In the genomic region with DNA sequence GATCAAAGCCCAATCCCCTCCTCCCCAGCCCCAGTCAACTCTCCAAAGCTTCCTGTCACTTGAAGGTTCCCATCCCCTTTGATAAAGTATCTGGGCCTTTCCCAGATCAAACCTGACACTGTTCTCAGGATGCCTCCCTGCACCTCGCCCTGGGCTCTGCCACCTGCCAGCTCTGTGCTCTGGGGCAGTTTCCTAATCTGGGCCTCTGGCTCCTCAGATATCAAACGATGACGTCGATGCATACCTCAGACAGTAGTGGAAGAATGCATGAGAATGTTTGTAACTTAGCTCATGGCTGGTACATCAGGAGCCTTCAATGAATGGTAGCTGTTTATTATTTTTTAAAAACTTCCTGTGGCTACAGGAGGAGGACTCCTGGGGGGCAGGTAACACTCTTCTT, we compare ENCODE assay signal across 12 cellular contexts.
DNase-seq lines count a peak whose midpoint lies in the region; ATAC-seq and TF ChIP-seq lines count a peak whose summit lies in the region.
"Had no signal": no experiment of that assay in that cellular context is flagged by ENCODE, and none has a peak within 500 bp of the region (broad histone marks: within the 10 kb centered on the region; RNA-seq: fewer than 3 reads in every experiment).

No MANE protein-coding gene starts in this region.

- H3K4me3 Mint-ChIP-seq in activated CD8-positive, alpha-beta T cell treated with anti-CD3 and anti-CD28 coated beads for 36 hours, result no peak overlapping the region
- H3K4me3 Mint-ChIP-seq: activated B cell treated with CpG ODN at 0.5 μM for 24 hours, naive B cell had no signal

- H3K36me3 ChIP-seq in trophoblast cell (ENCODE audit: control insufficient read depth in 1 of 2, insufficient read depth in 2 of 2, low read length in 2 of 2), result peaks cover 0 to 6% of the 10 kb centered on the region in 2 experiments

- H2BK5ac ChIP-seq in trophoblast cell (ENCODE audit: low read depth, low read length, poor library complexity), result no peak overlapping the region

- no peak overlapping the region for H4K12ac ChIP-seq in trophoblast cell (ENCODE audit: low read depth, low read length)

- H4K91ac ChIP-seq in trophoblast cell (ENCODE audit: low read depth, low read length), result no peak overlapping the region

- H2AK5ac ChIP-seq in trophoblast cell (ENCODE audit: low read length), result no peak overlapping the region

- no peak overlapping the region for H3K4ac ChIP-seq in trophoblast cell (ENCODE audit: low read depth, low read length)

- H2AFZ ChIP-seq in trophoblast cell (ENCODE audit: insufficient read depth, low read length, poor library complexity), result no peak overlapping the region

- no peaks in the 10 kb centered on the region for H3K27me3 Mint-ChIP-seq in activated CD8-positive, alpha-beta T cell treated with anti-CD3 and anti-CD28 coated beads for 36 hours
- H3K27me3 Mint-ChIP-seq: activated B cell treated with CpG ODN at 0.5 μM for 24 hours, naive B cell had no signal

- no peak overlapping the region for H3K18ac ChIP-seq in trophoblast cell (ENCODE audit: low read length)

- H3K4me3 ChIP-seq in fibroblast of villous mesenchyme (ENCODE audit: low read depth, low read length) (no peak overlapping the region), trophoblast cell (ENCODE audit: low read depth, low read length) (no peak overlapping the region)

- POLR2A ChIA-PET in activated CD8-positive, alpha-beta T cell treated with anti-CD3 and anti-CD28 coated beads for 36 hours (lab: Charles Lee), result interaction anchor here (1.2 to 1.3 kb wide), 2 partner anchors 23 to 281 kb away, joined by 3 to 5 read pairs; no protein-coding TSS in a partner anchor

- no peaks in the 10 kb centered on the region for H3K27me3 ChIP-seq in trophoblast cell (ENCODE audit: insufficient read depth, low read length)

- peaks cover 2% of the 10 kb centered on the region for H3K9me3 ChIP-seq in trophoblast cell (ENCODE audit: insufficient read depth, low read depth, low read length)

- intact Hi-C loops in activated CD8-positive, alpha-beta T cell treated with anti-CD3 and anti-CD28 coated beads for 36 hours (cut with micrococcal nuclease), result loop anchor here (5.0 kb wide), 2 partner anchors 50 to 160 kb away; a partner anchor contains a TSS

- no peaks in the 10 kb centered on the region for H3K9me3 Mint-ChIP-seq in activated CD8-positive, alpha-beta T cell treated with anti-CD3 and anti-CD28 coated beads for 36 hours
- H3K9me3 Mint-ChIP-seq: activated B cell treated with CpG ODN at 0.5 μM for 24 hours, naive B cell had no signal

- WGBS in trophoblast cell (ENCODE audit: extremely low coverage, insufficient coverage, insufficient read length), result no CpG with 5 or more reads among the region's 4 CpGs

- no peak overlapping the region for H4K8ac ChIP-seq in trophoblast cell (ENCODE audit: low read depth, low read length)

- peaks cover 87% of the 10 kb centered on the region for H3K36me3 Mint-ChIP-seq in activated CD8-positive, alpha-beta T cell treated with anti-CD3 and anti-CD28 coated beads for 36 hours (ENCODE audit: low read depth)

- ATAC-seq in activated CD8-positive, alpha-beta T cell treated with anti-CD3 and anti-CD28 coated beads for 36 hours, result no peak
- no peak for ATAC-seq in HG03280 (IDR thresholded peaks at IDR 0.05; ENCODE audit: unreplicated experiment)
- no peak for ATAC-seq in HG02678 (IDR thresholded peaks at IDR 0.05; ENCODE audit: unreplicated experiment)

- H3K4me2 ChIP-seq in trophoblast cell (ENCODE audit: low read length), result no peak overlapping the region

- CTCF ChIA-PET in activated CD8-positive, alpha-beta T cell treated with anti-CD3 and anti-CD28 coated beads for 36 hours (lab: Charles Lee), result interaction anchor here (0.6 to 1.9 kb wide), 5 partner anchors 18 to 1041 kb away, joined by 3 to 6 read pairs (median 3); no protein-coding TSS in a partner anchor

- no peak overlapping the region for H2BK12ac ChIP-seq in trophoblast cell (ENCODE audit: low read length)

- no peak for TF ChIP-seq CTCF in activated CD8-positive, alpha-beta T cell treated with anti-CD3 and anti-CD28 coated beads for 36 hours (IDR thresholded peaks at IDR 0.05)
- TF ChIP-seq CTCF in fibroblast of villous mesenchyme (IDR thresholded peaks at IDR 0.05; ENCODE audit: insufficient read depth, low read depth, low read length), result no peak

- no peak overlapping the region for H3K14ac ChIP-seq in trophoblast cell (ENCODE audit: low read length)

- no peaks in the 10 kb centered on the region for H3K79me2 ChIP-seq in trophoblast cell (ENCODE audit: control insufficient read depth, insufficient read depth, low read length, poor library complexity)

- no peak overlapping the region for H3K27ac ChIP-seq in trophoblast cell (ENCODE audit: low read depth, low read length)

- peaks cover 1% of the 10 kb centered on the region for H3K79me1 ChIP-seq in trophoblast cell (ENCODE audit: low read length)

- no peak overlapping the region for H3K9ac ChIP-seq in trophoblast cell (ENCODE audit: low read length)

- peak overlapping the region; percentile 92 for H3K27ac Mint-ChIP-seq in activated CD8-positive, alpha-beta T cell treated with anti-CD3 and anti-CD28 coated beads for 36 hours
- H3K27ac Mint-ChIP-seq: activated B cell treated with CpG ODN at 0.5 μM for 24 hours had no signal

- no peak overlapping the region for H2BK120ac ChIP-seq in trophoblast cell (ENCODE audit: insufficient read depth, low read length, poor library complexity)

- H3K4me1 ChIP-seq in trophoblast cell (ENCODE audit: control insufficient read depth in 1 of 2, insufficient read depth in 2 of 2, low read length in 2 of 2), result peaks cover 6 to 8% of the 10 kb centered on the region in 2 experiments

- H3K23ac ChIP-seq in trophoblast cell (ENCODE audit: low read length), result no peak overlapping the region

- DNase-seq in EL, result peak; percentile 52
- no peak for DNase-seq in activated CD8-positive, alpha-beta T cell treated with anti-CD3 and anti-CD28 coated beads for 36 hours
- peak; percentile 83 for DNase-seq in fibroblast of villous mesenchyme (ENCODE audit: low read depth)
- peak; percentile 73 to 83 for DNase-seq in trophoblast cell
- DNase-seq in NCI-H1105 (lab: John Stamatoyannopoulos, UW), result no peak
- no peak for DNase-seq in KG1 (lab: John Stamatoyannopoulos, UW)
- DNase-seq: activated B cell treated with CpG ODN at 0.5 μM for 24 hours; naive B cell; NCI-H524 treated with DMSO at 0.1 percent for 48 hours; stimulated activated CD8-positive, alpha-beta memory T cell treated with anti-CD3 and anti-CD28 coated beads, Interleukin-4, amount 100 ng/mL, for 48 hours had no signal

- H3K4me1 Mint-ChIP-seq in activated CD8-positive, alpha-beta T cell treated with anti-CD3 and anti-CD28 coated beads for 36 hours (ENCODE audit: low read depth), result peaks cover 79% of the 10 kb centered on the region

Comparison
In these comparisons a context has a peak if more than half of its experiments do, and no peak if none do; other contexts are left out.
1. DNase-seq: peak in EL (single experiment), fibroblast of villous mesenchyme (single experiment) and trophoblast cell (2 of 2); none in activated CD8-positive, alpha-beta T cell treated with anti-CD3 and anti-CD28 coated beads for 36 hours (single experiment), NCI-H1105 (single experiment) and KG1 (single experiment).